ENCODE assay signal across 8 cellular contexts in the genomic region with DNA sequence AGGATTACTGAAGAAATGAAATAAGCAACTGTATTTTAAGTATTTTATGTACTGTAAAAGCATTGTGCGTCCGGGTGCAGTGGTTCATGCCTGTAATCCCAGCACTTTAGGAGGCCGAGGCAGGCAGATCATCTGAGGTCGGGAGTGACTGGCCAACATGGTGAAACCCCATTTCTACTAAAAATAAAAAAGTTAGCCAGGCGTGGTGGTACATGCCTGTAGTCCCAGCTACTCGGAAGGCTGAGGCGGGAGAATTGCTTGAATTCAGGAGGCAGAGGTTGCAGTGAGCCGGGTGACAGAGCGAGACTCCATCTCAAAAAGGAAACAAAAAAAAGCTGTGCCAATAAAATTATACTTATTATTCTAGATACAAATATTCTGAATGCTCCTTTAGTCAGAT.
A peak's percentile ranks its signal among the peaks of the same experiment; 100 is the strongest.
DNase-seq lines count a peak whose midpoint lies in the region; ATAC-seq, FAIRE-seq and TF ChIP-seq lines count a peak whose summit lies in the region.
"Not testable (repeated sequence)": the region's sequence is repeated elsewhere in the genome, so short reads cannot be mapped to it uniquely, and the experiment has no call there.

No MANE protein-coding gene starts in this region.

- POLR2A ChIA-PET in HepG2 (lab: Yijun Ruan, JAX) = interaction anchor here (1.0 to 2.1 kb wide), 4 partner anchors 57 to 83 kb away, joined by 3 to 6 read pairs (median 5); no protein-coding TSS in a partner anchor

- H3K9me3 ChIP-seq in GM23248 (ENCODE audit: low read depth); MM.1S (replicated peaks; ENCODE audit: insufficient read depth, low read length); fibroblast of lung (ENCODE audit: control insufficient read depth, insufficient read depth, low read depth, low read length); HepG2 (ENCODE audit: low read length); prostate gland; thyroid gland: not testable (repeated sequence)

- DNase-seq in AG10803 (ENCODE audit: low read depth); fibroblast of lung (ENCODE audit: low read depth in 2 of 2); HepG2 (ENCODE audit: low spot score); prostate gland (ENCODE audit: low spot score): not testable (repeated sequence)
- peak; percentile 16 for DNase-seq in GM23248
- peak; percentile 15 for DNase-seq in MM.1S
- peak; percentile 37 to 57 for DNase-seq in thyroid gland

- H4K20me1 ChIP-seq in GM23248 (ENCODE audit: insufficient read depth); MM.1S (ENCODE audit: insufficient read depth, low read length); fibroblast of lung (ENCODE audit: control insufficient read depth, extremely low read depth, insufficient read depth, low read length); HepG2 (ENCODE audit: insufficient read depth, low read length): not testable (repeated sequence)

- 12 to 16% methylated on average over 9 of the region's 9 CpGs for WGBS in GM23248 (ENCODE audit: low coverage in 1 of 2, low lambda C conversion rate in 2 of 2, missing lambda C conversion rate in 2 of 2), 2 experiments
- 76% methylated on average over 9 of the region's 9 CpGs for WGBS in HepG2 (ENCODE audit: low lambda C conversion rate)
- 47% methylated on average over 9 of the region's 9 CpGs for WGBS in prostate gland
- WGBS in thyroid gland, 2 donors = 39 to 58% methylated on average over 9 of the region's 9 CpGs

- H3K9ac ChIP-seq in GM23248 = peak overlapping the region; percentile 7; the same call in 1 of the 2 replicates
- H3K9ac ChIP-seq in MM.1S (ENCODE audit: low read length) = peak overlapping the region; percentile 65
- not testable (repeated sequence) for H3K9ac ChIP-seq in fibroblast of lung (ENCODE audit: insufficient read depth, low read length); HepG2 (ENCODE audit: insufficient read depth, low read depth, low read length)

- FAIRE-seq in HepG2 (lab: Jason Lieb, UNC) = not testable (repeated sequence)

- H3K4me3 ChIP-seq in AG10803 (ENCODE audit: low read length) (0 out of 2 replicates have a peak overlapping the region, but pooled peaks have one; percentile 3), GM23248 (peak overlapping the region; percentile 33), MM.1S (ENCODE audit: low read length) (peak overlapping the region; percentile 44), HepG2 (replicated peaks in 1 of 3; ENCODE audit: insufficient read depth in 1 of 3, low read depth in 2 of 3, low read length in 3 of 3) (peak overlapping the region in 1 of 3 experiments; percentile 15; a peak in 1 of 6 replicates)
- not testable (repeated sequence) for H3K4me3 ChIP-seq in fibroblast of lung (replicated peaks in 1 of 4; ENCODE audit: control extremely low read depth in 1 of 4, insufficient read depth in 1 of 4, low read depth in 3 of 4, low read length in 4 of 4); prostate gland; thyroid gland (replicated peaks in 1 of 3)

- not testable (repeated sequence) for H3K27me3 ChIP-seq in GM23248 (replicated peaks; ENCODE audit: insufficient read depth); MM.1S (replicated peaks; ENCODE audit: insufficient read depth, low read length); fibroblast of lung (ENCODE audit: control insufficient read depth, insufficient read depth, low read length); HepG2 (ENCODE audit: control insufficient read depth in 1 of 2, insufficient read depth in 2 of 2, low read length in 2 of 2); prostate gland (replicated peaks; ENCODE audit: insufficient read depth); thyroid gland

- not testable (repeated sequence) for H3K4me1 ChIP-seq in GM23248 (ENCODE audit: insufficient read depth); fibroblast of lung (ENCODE audit: control insufficient read depth, extremely low read depth, insufficient read depth, low read length); prostate gland (replicated peaks)
- H3K4me1 ChIP-seq in MM.1S (ENCODE audit: low read length) = peaks cover 56% of the 10 kb centered on the region
- peaks cover 36% of the 10 kb centered on the region for H3K4me1 ChIP-seq in HepG2 (ENCODE audit: insufficient read depth, low read length)
- H3K4me1 ChIP-seq in thyroid gland = peaks cover 23 to 30% of the 10 kb centered on the region in 2 donors

- H3K9me2 ChIP-seq in GM23248 (ENCODE audit: insufficient read depth); MM.1S (replicated peaks; ENCODE audit: insufficient read depth, low read length): not testable (repeated sequence)

- H2AFZ ChIP-seq in GM23248 (peak overlapping the region; percentile 80), MM.1S (ENCODE audit: low read length) (peak overlapping the region; percentile 26), HepG2 (ENCODE audit: low read length) (peak overlapping the region; percentile 95)
- not testable (repeated sequence) for H2AFZ ChIP-seq in fibroblast of lung (ENCODE audit: low read length)

- H3K36me3 Mint-ChIP-seq in brain = not testable (repeated sequence)

- H3K79me2 ChIP-seq in GM23248 (ENCODE audit: insufficient read depth); fibroblast of lung (ENCODE audit: control insufficient read depth, insufficient read depth, low read length); HepG2 (ENCODE audit: insufficient read depth, low read length): not testable (repeated sequence)
- H3K79me2 ChIP-seq in MM.1S (ENCODE audit: low read length) = peaks cover 15% of the 10 kb centered on the region; the same call in 1 of the 2 replicates

- H3K36me3 ChIP-seq in GM23248 (ENCODE audit: low read depth); MM.1S (replicated peaks; ENCODE audit: insufficient read depth, low read length); fibroblast of lung (ENCODE audit: control insufficient read depth, insufficient read depth, low read length); HepG2 (replicated peaks in 1 of 2; ENCODE audit: control insufficient read depth in 1 of 2, insufficient read depth in 2 of 2, low read length in 2 of 2); prostate gland; thyroid gland: not testable (repeated sequence)

- peak overlapping the region in 3 of 5 experiments; percentile 4 to 52 (median 5) for H3K27ac Mint-ChIP-seq in brain

- CTCF ChIA-PET in HepG2 (lab: Yijun Ruan, JAX; ENCODE audit: low intra/inter-chr PET ratio, low total read pairs) = not testable (repeated sequence)

- H3K4me2 ChIP-seq in GM23248 (ENCODE audit: unreplicated experiment) (peak overlapping the region; percentile 57), MM.1S (ENCODE audit: low read depth, low read length) (peak overlapping the region; percentile 85), fibroblast of lung (ENCODE audit: extremely low read depth, insufficient read depth, low read length) (peak overlapping the region; percentile 51), HepG2 (ENCODE audit: low read depth, low read length) (peak overlapping the region; percentile 51)

- TF ChIP-seq POLR2A in HepG2 (IDR thresholded peaks at IDR 0.05; ENCODE audit: insufficient read depth in 1 of 2, low read depth in 2 of 2, low read length in 2 of 2); prostate gland (IDR thresholded peaks at IDR 0.05); thyroid gland (IDR thresholded peaks at IDR 0.05): not testable (repeated sequence)

- peaks cover 36% of the 10 kb centered on the region for H3K4me1 Mint-ChIP-seq in brain

- TF ChIP-seq EP300 in HepG2 (IDR thresholded peaks at IDR 0.05; ENCODE audit: low read depth in 2 of 2, low read length in 2 of 2); HepG2 (CRISPR knock-in tag; IDR thresholded peaks at IDR 0.05; ENCODE audit: borderline replicate concordance): not testable (repeated sequence)

- not testable (repeated sequence) for H3K4me3 Mint-ChIP-seq in brain

- intact Hi-C loops in HepG2 (cut with micrococcal nuclease; ENCODE audit: unreplicated experiment) = loop anchor here (5.0 kb wide), 1 partner anchor 46 kb away; no protein-coding TSS in a partner anchor
- intact Hi-C loops in prostate gland (cut with DNase I) = loop anchor here (5.0 kb wide), 1 partner anchor 56 kb away; no protein-coding TSS in a partner anchor
- intact Hi-C loops in thyroid gland (cut with DNase I) = not testable (repeated sequence)

- not testable (repeated sequence) for H3K27me3 Mint-ChIP-seq in brain

- TF ChIP-seq RAD21 in HepG2 (CRISPR knock-in tag; IDR thresholded peaks at IDR 0.05) = not testable (repeated sequence)

- ATAC-seq in HepG2 = not testable (repeated sequence)

- not testable (repeated sequence) for H3K9me3 Mint-ChIP-seq in brain

- not testable (repeated sequence) for H3F3A ChIP-seq in GM23248 (ENCODE audit: insufficient read depth)
- peaks cover 52% of the 10 kb centered on the region for H3F3A ChIP-seq in MM.1S (ENCODE audit: insufficient read depth, low read length)

- BruUV-seq in HepG2 (replicated peaks; lab: Mats Ljungman, UMichigan) = not testable (repeated sequence)

- TF ChIP-seq CTCF in AG10803 (conservative IDR thresholded peaks at IDR 0.05; ENCODE audit: low read length); MM.1S (IDR thresholded peaks at IDR 0.05; ENCODE audit: low read length); brain (conservative IDR thresholded peaks at IDR 0.05); fibroblast of lung (conservative IDR thresholded peaks at IDR 0.05 in 1 of 2, IDR thresholded peaks at IDR 0.05 in 1 of 2; ENCODE audit: low read depth in 1 of 2, low read length in 2 of 2); HepG2 (CRISPR knock-in tag; IDR thresholded peaks at IDR 0.05); prostate gland (IDR thresholded peaks at IDR 0.05); thyroid gland (IDR thresholded peaks at IDR 0.05): not testable (repeated sequence)

- in situ Hi-C loops in GM23248 (cut with MboI); HepG2 (cut with HindIII; ENCODE audit: extremely low pct_ligation_motif_present, low pct_unique_long_range_greater_than_20kb): not testable (repeated sequence)

- H3K27ac ChIP-seq in GM23248; fibroblast of lung (ENCODE audit: insufficient read depth, low read length); HepG2 (ENCODE audit: extremely low read length, insufficient read depth, low read length): not testable (repeated sequence)
- H3K27ac ChIP-seq in MM.1S (ENCODE audit: low read length) (peak overlapping the region; percentile 93), prostate gland (peak overlapping the region; percentile 8 to 54), thyroid gland (peak overlapping the region; percentile 37 to 80 (median 55))
